ENCODE assay signal across 1 cellular context in genomic region chr11:12200359-12201015, GRCh38.
TF ChIP-seq lines count a peak whose summit lies in the region.

No MANE protein-coding gene starts in this region.

TF ChIP-seq in K562, 482 proteins besides CTCF, POLR2A, EP300 and RAD21 (continued from another document and continues in another):
- TF ChIP-seq, protein P1, sequence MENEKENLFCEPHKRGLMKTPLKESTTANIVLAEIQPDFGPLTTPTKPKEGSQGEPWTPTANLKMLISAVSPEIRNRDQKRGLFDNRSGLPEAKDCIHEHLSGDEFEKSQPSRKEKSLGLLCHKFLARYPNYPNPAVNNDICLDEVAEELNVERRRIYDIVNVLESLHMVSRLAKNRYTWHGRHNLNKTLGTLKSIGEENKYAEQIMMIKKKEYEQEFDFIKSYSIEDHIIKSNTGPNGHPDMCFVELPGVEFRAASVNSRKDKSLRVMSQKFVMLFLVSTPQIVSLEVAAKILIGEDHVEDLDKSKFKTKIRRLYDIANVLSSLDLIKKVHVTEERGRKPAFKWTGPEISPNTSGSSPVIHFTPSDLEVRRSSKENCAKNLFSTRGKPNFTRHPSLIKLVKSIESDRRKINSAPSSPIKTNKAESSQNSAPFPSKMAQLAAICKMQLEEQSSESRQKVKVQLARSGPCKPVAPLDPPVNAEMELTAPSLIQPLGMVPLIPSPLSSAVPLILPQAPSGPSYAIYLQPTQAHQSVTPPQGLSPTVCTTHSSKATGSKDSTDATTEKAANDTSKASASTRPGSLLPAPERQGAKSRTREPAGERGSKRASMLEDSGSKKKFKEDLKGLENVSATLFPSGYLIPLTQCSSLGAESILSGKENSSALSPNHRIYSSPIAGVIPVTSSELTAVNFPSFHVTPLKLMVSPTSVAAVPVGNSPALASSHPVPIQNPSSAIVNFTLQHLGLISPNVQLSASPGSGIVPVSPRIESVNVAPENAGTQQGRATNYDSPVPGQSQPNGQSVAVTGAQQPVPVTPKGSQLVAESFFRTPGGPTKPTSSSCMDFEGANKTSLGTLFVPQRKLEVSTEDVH (IDR thresholded peaks at IDR 0.05; ENCODE audit: low read depth, partially characterized antibody): no peak
- TF ChIP-seq SMAD1 (IDR thresholded peaks at IDR 0.05; ENCODE audit: low read depth, low read length, partially characterized antibody) (no peak), ZKSCAN8 (CRISPR knock-in tag; IDR thresholded peaks at IDR 0.05) (no peak), DACH1 (IDR thresholded peaks at IDR 0.05; ENCODE audit: partially characterized antibody) (no peak), HDAC3 (IDR thresholded peaks at IDR 0.05; ENCODE audit: borderline replicate concordance, partially characterized antibody) (no peak), TSC22D4 (tag; IDR thresholded peaks at IDR 0.05) (no peak), ESRRB (CRISPR knock-in tag; IDR thresholded peaks at IDR 0.05; ENCODE audit: borderline replicate concordance) (no peak), ZFP36 (IDR thresholded peaks at IDR 0.05; ENCODE audit: low read depth, low read length, partially characterized antibody) (no peak), ZSCAN32 (CRISPR knock-in tag; IDR thresholded peaks at IDR 0.05) (no peak), PTBP1 (IDR thresholded peaks at IDR 0.05; ENCODE audit: low read depth, low read length) (no peak), HNRNPK (IDR thresholded peaks at IDR 0.05; ENCODE audit: low read depth, low read length, poor library complexity, severe bottlenecking) (no peak), BHLHE40 (IDR thresholded peaks at IDR 0.05; ENCODE audit: low read length) (peak; percentile 17; the same call in 1 of the 2 replicates), ZNF217 (CRISPR knock-in tag; IDR thresholded peaks at IDR 0.05) (no peak), GMEB1 (CRISPR knock-in tag; IDR thresholded peaks at IDR 0.05) (no peak), CLOCK (CRISPR knock-in tag; IDR thresholded peaks at IDR 0.05; ENCODE audit: borderline replicate concordance) (no peak), ZMIZ1 (IDR thresholded peaks at IDR 0.05; ENCODE audit: low read depth in 2 of 2, low read length in 2 of 2) (no peak), KLF13 (tag; IDR thresholded peaks at IDR 0.05; ENCODE audit: borderline replicate concordance, low read depth) (no peak; the same call in 1 of the 2 replicates), MEF2D (tag; conservative IDR thresholded peaks at IDR 0.05; ENCODE audit: low read depth) (no peak), FOXJ2 (tag; IDR thresholded peaks at IDR 0.05) (0 out of 2 replicates have a peak, but pooled peaks have one; percentile 27), IRF2 (CRISPR knock-in tag; IDR thresholded peaks at IDR 0.05) (no peak), MBD1 (CRISPR knock-in tag; IDR thresholded peaks at IDR 0.05) (peak; percentile 84), ZNF174 (CRISPR knock-in tag; IDR thresholded peaks at IDR 0.05) (no peak), PBX2 (CRISPR knock-in tag; IDR thresholded peaks at IDR 0.05; ENCODE audit: low read depth) (no peak), PBX2 (tag; conservative IDR thresholded peaks at IDR 0.05; ENCODE audit: low read depth) (no peak), BRD9 (IDR thresholded peaks at IDR 0.05; ENCODE audit: low read depth, partially characterized antibody) (peak; percentile 17), TAF1 (IDR thresholded peaks at IDR 0.05; ENCODE audit: control insufficient read depth, extremely low read depth, insufficient read depth, low read length, severe bottlenecking) (no peak), ELF1 (tag; IDR thresholded peaks at IDR 0.05) (no peak), TFAM (CRISPR knock-in tag; conservative IDR thresholded peaks at IDR 0.05) (no peak), ZNF76 (CRISPR knock-in tag; IDR thresholded peaks at IDR 0.05; ENCODE audit: borderline replicate concordance) (no peak), ZNF263 (CRISPR knock-in tag; IDR thresholded peaks at IDR 0.05; ENCODE audit: borderline replicate concordance) (0 out of 2 replicates have a peak, but pooled peaks have one; percentile 28), AFF1 (IDR thresholded peaks at IDR 0.05; ENCODE audit: low read depth in 1 of 2, partially characterized antibody in 2 of 2) (no peak), EZH2 (IDR thresholded peaks at IDR 0.05; ENCODE audit: borderline replicate concordance, low read depth, low read length) (no peak), GTF2E2 (tag; IDR thresholded peaks at IDR 0.05) (no peak), HIVEP1 (CRISPR knock-in tag; IDR thresholded peaks at IDR 0.05) (no peak), RBM25 (IDR thresholded peaks at IDR 0.05; ENCODE audit: low read depth, low read length, severe bottlenecking) (no peak), ZNF280B (CRISPR knock-in tag; IDR thresholded peaks at IDR 0.05) (no peak), NFIX (CRISPR knock-in tag; IDR thresholded peaks at IDR 0.05; ENCODE audit: low read depth) (peak; percentile 83)
- TF ChIP-seq, protein P2, sequence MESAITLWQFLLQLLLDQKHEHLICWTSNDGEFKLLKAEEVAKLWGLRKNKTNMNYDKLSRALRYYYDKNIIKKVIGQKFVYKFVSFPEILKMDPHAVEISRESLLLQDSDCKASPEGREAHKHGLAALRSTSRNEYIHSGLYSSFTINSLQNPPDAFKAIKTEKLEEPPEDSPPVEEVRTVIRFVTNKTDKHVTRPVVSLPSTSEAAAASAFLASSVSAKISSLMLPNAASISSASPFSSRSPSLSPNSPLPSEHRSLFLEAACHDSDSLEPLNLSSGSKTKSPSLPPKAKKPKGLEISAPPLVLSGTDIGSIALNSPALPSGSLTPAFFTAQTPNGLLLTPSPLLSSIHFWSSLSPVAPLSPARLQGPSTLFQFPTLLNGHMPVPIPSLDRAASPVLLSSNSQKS (CRISPR knock-in tag; IDR thresholded peaks at IDR 0.05): no peak
